8 cellular contexts compared by ENCODE assay signal in genomic region chrX:153934473-153935325, GRCh38. TPM values are rescaled to one million over a fixed set of nuclear protein-coding genes. Genes with fewer than 3 reads are reported as not detected.
DNase-seq lines count a peak whose midpoint lies in the region; ATAC-seq and TF ChIP-seq lines count a peak whose summit lies in the region.

NAA10 (minus strand) TSS chrX:153935037; CDS start chrX:153934904, 133 bp downstream.

- DNase-seq in HuH-7.5 (ENCODE audit: low spot score), result peak; percentile 82
- peak; percentile 26 to 50 for DNase-seq in SHP77 (lab: John Stamatoyannopoulos, UW)
- DNase-seq in activated naive CD4-positive, alpha-beta T cell treated with anti-CD3 and anti-CD28 coated beads, Interleukin-2, amount 50 U/mL, for 16 hours, result peak; percentile 66
- DNase-seq in globus pallidus (ENCODE audit: low spot score), result peak; percentile 71
- peak; percentile 50 for DNase-seq in neuronal stem cell (ENCODE audit: low spot score)
- DNase-seq in ureter (ENCODE audit: low spot score), result no peak

- ATAC-seq in GM21526 (IDR thresholded peaks at IDR 0.05; ENCODE audit: low FRiP score, unreplicated experiment), result peak; percentile 86

- peak within 1 kb of the TSS; percentile 90 for H3K9ac ChIP-seq in neuronal stem cell (ENCODE audit: low read depth, low read length, poor library complexity)

- H3K36me3 ChIP-seq in DOHH2 (ENCODE audit: control insufficient read depth, low read length), result peaks cover 31% of the 10 kb centered on the region
- peaks cover 10 to 33% of the 10 kb centered on the region in 2 donors for H3K36me3 ChIP-seq in neuronal stem cell (replicated peaks in 1 of 2; ENCODE audit: control insufficient read depth in 2 of 2, insufficient read depth in 2 of 2, low read length in 2 of 2)

- H2BK15ac ChIP-seq in neuronal stem cell (ENCODE audit: low read length), result no peak within 1 kb of the TSS

- H3F3A ChIP-seq in DOHH2 (ENCODE audit: control insufficient read depth, insufficient read depth), result no peaks in the 10 kb centered on the region

- no peaks in the 10 kb centered on the region for H3K9me2 ChIP-seq in DOHH2 (replicated peaks; ENCODE audit: control insufficient read depth, low read length)

- peak within 1 kb of the TSS; percentile 84 for H3K4me2 ChIP-seq in DOHH2 (ENCODE audit: low read length)
- peak within 1 kb of the TSS; percentile 62 for H3K4me2 ChIP-seq in neuronal stem cell (ENCODE audit: insufficient read depth, low read length, poor library complexity, severe bottlenecking)

- H3K79me1 ChIP-seq in neuronal stem cell (ENCODE audit: low read depth, low read length), result peaks cover 6% of the 10 kb centered on the region

- H3K79me2 ChIP-seq in DOHH2 (ENCODE audit: control insufficient read depth, low read length), result peaks cover 29% of the 10 kb centered on the region

- H2BK5ac ChIP-seq in neuronal stem cell (ENCODE audit: low read length), result peak within 1 kb of the TSS; percentile 53

- no peak within 1 kb of the TSS for H2AK5ac ChIP-seq in neuronal stem cell (ENCODE audit: low read depth, low read length)

- H3K23ac ChIP-seq in neuronal stem cell (ENCODE audit: low read depth, low read length, poor library complexity), result peak within 1 kb of the TSS; percentile 65

- H4K91ac ChIP-seq in neuronal stem cell (ENCODE audit: low read depth, low read length, poor library complexity), result no peak within 1 kb of the TSS

- peaks cover 11% of the 10 kb centered on the region for H3K4me1 ChIP-seq in DOHH2 (ENCODE audit: control insufficient read depth, low read length)
- peaks cover 0 to 4% of the 10 kb centered on the region in 2 donors for H3K4me1 ChIP-seq in neuronal stem cell (ENCODE audit: control insufficient read depth in 2 of 2, insufficient read depth in 1 of 2, low read depth in 1 of 2, low read length in 2 of 2)

- peak within 1 kb of the TSS; percentile 71 for H3K18ac ChIP-seq in neuronal stem cell (ENCODE audit: low read length)

- no peak within 1 kb of the TSS for H2BK120ac ChIP-seq in neuronal stem cell (ENCODE audit: low read depth, low read length)

- H3K9me3 ChIP-seq in DOHH2 (ENCODE audit: control insufficient read depth, insufficient read depth, low read length) (no peaks in the 10 kb centered on the region), neuronal stem cell (replicated peaks in 1 of 2; ENCODE audit: control insufficient read depth in 2 of 2, insufficient read depth in 1 of 2, low read depth in 1 of 2, low read length in 2 of 2) (no peaks in the 10 kb centered on the region)

- WGBS in neuronal stem cell (ENCODE audit: extremely low coverage in 2 of 2, insufficient read length in 2 of 2, insufficient replicate concordance in 1 of 2), 2 donors, result no CpG with 5 or more reads among the region's 113 CpGs

- H4K20me1 ChIP-seq in DOHH2 (ENCODE audit: control insufficient read depth, insufficient read depth, low read depth, low read length), result no peaks in the 10 kb centered on the region

- H3K27ac ChIP-seq in DOHH2 (ENCODE audit: low read depth, low read length) (peak within 1 kb of the TSS; percentile 47), neuronal stem cell (replicated peaks; ENCODE audit: low read length) (no peak within 1 kb of the TSS)

- no peak within 1 kb of the TSS for H2BK12ac ChIP-seq in neuronal stem cell (ENCODE audit: low read length)

- H3K27me3 ChIP-seq in DOHH2 (ENCODE audit: control insufficient read depth, low read length), result no peaks in the 10 kb centered on the region
- H3K27me3 ChIP-seq in neuronal stem cell (ENCODE audit: control insufficient read depth in 3 of 3, insufficient read depth in 3 of 3, low read depth in 1 of 3, low read length in 3 of 3), result peaks cover 0 to 30% (median 0%) of the 10 kb centered on the region in 3 experiments

- H3K4me3 ChIP-seq in DOHH2 (ENCODE audit: low read length) (peak within 1 kb of the TSS; percentile 83), neuronal stem cell (ENCODE audit: low read length in 2 of 2) (peak within 1 kb of the TSS; percentile 75 to 93)

- no peak within 1 kb of the TSS for H3K14ac ChIP-seq in neuronal stem cell (ENCODE audit: low read length)

- TF ChIP-seq CTCF in DOHH2 (IDR thresholded peaks at IDR 0.05; ENCODE audit: low read depth, low read length, poor library complexity, severe bottlenecking), result no peak

- H4K8ac ChIP-seq in neuronal stem cell (ENCODE audit: low read depth, low read length), result no peak within 1 kb of the TSS

- no peak within 1 kb of the TSS for H3K4ac ChIP-seq in neuronal stem cell (ENCODE audit: low read length)

- H2AFZ ChIP-seq in neuronal stem cell (ENCODE audit: low read length), result peak within 1 kb of the TSS; percentile 56

RNA-seq across cellular contexts. Expression of gene NAA10, which starts in this region (rescaled TPM):
- polyA plus RNA-seq in neuronal stem cell (2013, experiment 1 of 2), result 94.9 TPM
- polyA plus RNA-seq in neuronal stem cell (2013, experiment 2 of 2), result 91.4 TPM
- total RNA-seq in ureter, result 83.7 TPM
